ENCODE assay signal across 17 cellular contexts in genomic region chr9:78664370-78664769, GRCh38.
DNase-seq lines count a peak whose midpoint lies in the region; ATAC-seq and TF ChIP-seq lines count a peak whose summit lies in the region.
"Had no signal": no experiment of that assay in that cellular context is flagged by ENCODE, and none has a peak within 500 bp of the region (broad histone marks: within the 10 kb centered on the region; RNA-seq: fewer than 3 reads in every experiment).

No MANE protein-coding gene starts in this region.

- no peaks in the 10 kb centered on the region for H3K36me3 ChIP-seq in osteoblast (ENCODE audit: insufficient read depth, low read length)
- no peaks in the 10 kb centered on the region for H3K36me3 ChIP-seq in Caco-2 (ENCODE audit: control insufficient read depth, insufficient read depth, low read length)
- H3K36me3 ChIP-seq: BE2C; BLaER1 treated with 17β-estradiol and CSF1 and Interleukin-3, amounts not matched to agents 10 nM and 100 nM had no signal

- POLR2A ChIA-PET in Caco-2 (lab: Charles Lee), result no interaction called here

- peak overlapping the region; percentile 28 for H2AFZ ChIP-seq in osteoblast (ENCODE audit: low read length)
- H2AFZ ChIP-seq: GM23248 had no signal

- no TSS peak for BruUV-seq in Caco-2 (replicated peaks; lab: Mats Ljungman, UMichigan)

- H3K4me2 ChIP-seq in osteoblast (ENCODE audit: insufficient read depth, low read length), result no peak overlapping the region

- intact Hi-C loops in Caco-2 (cut with micrococcal nuclease; ENCODE audit: unreplicated experiment), result no loop called here

- no peak overlapping the region for H3K27ac ChIP-seq in osteoblast (ENCODE audit: low read depth, low read length)
- H3K27ac ChIP-seq: BLaER1 treated with 17β-estradiol and CSF1 and Interleukin-3, amounts not matched to agents 10 nM and 100 nM; GM23248 had no signal

- H3K4me3 ChIP-seq in osteoblast (ENCODE audit: insufficient read depth, low read length) (no peak overlapping the region), Caco-2 (ENCODE audit: low read depth, low read length) (no peak overlapping the region)
- H3K4me3 ChIP-seq: BLaER1 treated with 17β-estradiol and CSF1 and Interleukin-3, amounts not matched to agents 10 nM and 100 nM; GM23248 had no signal

- H3K36me3 Mint-ChIP-seq in activated T-cell treated with anti-CD3 and anti-CD28 coated beads, Interleukin-2, amount 50 U/mL, for 4 hours (ENCODE audit: insufficient read depth), result no peaks in the 10 kb centered on the region
- H3K36me3 Mint-ChIP-seq in Caco-2 (ENCODE audit: insufficient read depth, unreplicated experiment), result no peaks in the 10 kb centered on the region
- H3K36me3 Mint-ChIP-seq: CD14-positive monocyte; CD8-positive, alpha-beta memory T cell had no signal

- no peaks in the 10 kb centered on the region for H3K79me2 ChIP-seq in osteoblast (ENCODE audit: insufficient read depth, low read length)

- H3K9me3 ChIP-seq in osteoblast (ENCODE audit: low read depth, low read length), result no peaks in the 10 kb centered on the region
- H3K9me3 ChIP-seq in Caco-2, result no peaks in the 10 kb centered on the region
- H3K9me3 ChIP-seq: BE2C; BLaER1 treated with 17β-estradiol and CSF1 and Interleukin-3, amounts not matched to agents 10 nM and 100 nM had no signal

- H3K4me1 ChIP-seq in osteoblast (ENCODE audit: insufficient read depth, low read length) (peaks cover 5% of the 10 kb centered on the region), Caco-2 (no peaks in the 10 kb centered on the region)
- H3K4me1 ChIP-seq: BE2C had no signal

- no peaks in the 10 kb centered on the region for H4K20me1 ChIP-seq in osteoblast (ENCODE audit: insufficient read depth, low read length)
- H4K20me1 ChIP-seq: BLaER1 treated with 17β-estradiol and CSF1 and Interleukin-3, amounts not matched to agents 10 nM and 100 nM had no signal

- no peak overlapping the region for H3K4me3 Mint-ChIP-seq in activated T-cell treated with anti-CD3 and anti-CD28 coated beads, Interleukin-2, amount 50 U/mL, for 4 hours
- H3K4me3 Mint-ChIP-seq in Caco-2 (ENCODE audit: unreplicated experiment), result no peak overlapping the region
- H3K4me3 Mint-ChIP-seq: CD14-positive monocyte; CD4-positive, alpha-beta T cell; CD8-positive, alpha-beta memory T cell; H9; HFFc6 had no signal

- ATAC-seq in activated T-cell treated with anti-CD3 and anti-CD28 coated beads, Interleukin-2, amount 50 U/mL, for 4 hours, result no peak
- ATAC-seq in GM19035 (IDR thresholded peaks at IDR 0.05; ENCODE audit: unreplicated experiment), result no peak

- no peaks in the 10 kb centered on the region for H3K9me3 Mint-ChIP-seq in activated T-cell treated with anti-CD3 and anti-CD28 coated beads, Interleukin-2, amount 50 U/mL, for 4 hours
- H3K9me3 Mint-ChIP-seq in Caco-2 (ENCODE audit: unreplicated experiment), result no peaks in the 10 kb centered on the region
- H3K9me3 Mint-ChIP-seq: H9, HFFc6 had no signal

- H3K27ac Mint-ChIP-seq in Caco-2 (ENCODE audit: unreplicated experiment), result no peak overlapping the region
- H3K27ac Mint-ChIP-seq: CD4-positive, alpha-beta T cell; CD8-positive, alpha-beta memory T cell; HFFc6 had no signal

- CTCF ChIA-PET in Caco-2 (lab: Charles Lee), result interaction anchor here (0.5 kb wide), 1 partner anchor 11 kb away, joined by 4 read pairs; no protein-coding TSS in a partner anchor

- peaks cover 3% of the 10 kb centered on the region for H3K27me3 Mint-ChIP-seq in activated T-cell treated with anti-CD3 and anti-CD28 coated beads, Interleukin-2, amount 50 U/mL, for 4 hours (ENCODE audit: low read depth)
- no peaks in the 10 kb centered on the region for H3K27me3 Mint-ChIP-seq in Caco-2 (ENCODE audit: insufficient read depth, unreplicated experiment)
- H3K27me3 Mint-ChIP-seq: CD8-positive, alpha-beta memory T cell had no signal

- no peaks in the 10 kb centered on the region for H3K27me3 ChIP-seq in osteoblast (ENCODE audit: insufficient read depth, low read length)
- no peaks in the 10 kb centered on the region for H3K27me3 ChIP-seq in Caco-2 (replicated peaks; ENCODE audit: control insufficient read depth, insufficient read depth, low read length)
- H3K27me3 ChIP-seq: BE2C; BLaER1 treated with 17β-estradiol and CSF1 and Interleukin-3, amounts not matched to agents 10 nM and 100 nM had no signal

- no peak for TF ChIP-seq CTCF in osteoblast (IDR thresholded peaks at IDR 0.05; ENCODE audit: extremely low read depth, low read depth, low read length)
- TF ChIP-seq CTCF in Caco-2 (IDR thresholded peaks at IDR 0.05; ENCODE audit: insufficient read depth in 1 of 2, low read depth in 1 of 2, low read length in 1 of 2, severe bottlenecking in 1 of 2, unreplicated experiment in 1 of 2), result no peak

- no peaks in the 10 kb centered on the region for H3K4me1 Mint-ChIP-seq in activated T-cell treated with anti-CD3 and anti-CD28 coated beads, Interleukin-2, amount 50 U/mL, for 4 hours (ENCODE audit: low read depth)
- no peaks in the 10 kb centered on the region for H3K4me1 Mint-ChIP-seq in Caco-2 (ENCODE audit: low read depth, unreplicated experiment)
- H3K4me1 Mint-ChIP-seq: CD8-positive, alpha-beta memory T cell had no signal

- peak; percentile 30 for DNase-seq in H4 (ENCODE audit: low spot score)
- peak; percentile 48 for DNase-seq in M059J (ENCODE audit: low read depth)
- DNase-seq in osteoblast (ENCODE audit: insufficient read length, low spot score, missing footprints), result no peak
- no peak for DNase-seq in activated T-cell treated with anti-CD3 and anti-CD28 coated beads, Interleukin-2, amount 50 U/mL, for 4 hours
- no peak for DNase-seq in Caco-2
- DNase-seq: BE2C; Calu3; CD4-positive, alpha-beta T cell; CD8-positive, alpha-beta memory T cell; DMS53; DMS79 treated with DMSO at 0.1 percent for 48 hours; GM23248; H9; HFFc6 had no signal

Comparison
In these comparisons a context has a peak if more than half of its experiments do, and no peak if none do; other contexts are left out.
1. DNase-seq: peak in H4 (single experiment) and M059J (single experiment); none in osteoblast (single experiment), activated T-cell treated with anti-CD3 and anti-CD28 coated beads, Interleukin-2, amount 50 U/mL, for 4 hours (single experiment) and Caco-2 (0 of 2).